ENCODE assay signal across 1 cellular context in the genomic region with DNA sequence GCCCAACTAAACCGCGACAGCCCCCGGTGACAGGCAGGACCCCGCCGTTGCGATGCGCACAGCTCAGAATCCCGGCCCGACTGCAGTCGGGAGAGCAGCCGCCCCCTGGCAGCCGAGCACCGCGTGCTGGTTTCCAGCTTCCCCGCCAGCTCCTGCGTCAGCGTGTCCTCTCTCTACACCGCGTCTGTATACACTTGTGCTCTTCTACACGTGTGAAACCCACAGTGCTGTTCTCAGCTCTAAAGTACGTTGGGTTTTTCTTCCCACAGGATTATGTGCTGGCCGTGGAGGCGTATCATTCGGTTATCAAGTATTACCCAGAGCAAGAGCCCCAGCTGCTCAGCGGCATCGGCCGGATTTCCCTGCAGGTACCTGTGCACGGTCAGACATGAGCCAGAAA.
TF ChIP-seq lines count a peak whose summit lies in the region.

No MANE protein-coding gene starts in this region.

TF ChIP-seq in SK-N-SH, 30 proteins besides CTCF, POLR2A, EP300 and RAD21 (continued from another document):
- TF ChIP-seq, protein P1, sequence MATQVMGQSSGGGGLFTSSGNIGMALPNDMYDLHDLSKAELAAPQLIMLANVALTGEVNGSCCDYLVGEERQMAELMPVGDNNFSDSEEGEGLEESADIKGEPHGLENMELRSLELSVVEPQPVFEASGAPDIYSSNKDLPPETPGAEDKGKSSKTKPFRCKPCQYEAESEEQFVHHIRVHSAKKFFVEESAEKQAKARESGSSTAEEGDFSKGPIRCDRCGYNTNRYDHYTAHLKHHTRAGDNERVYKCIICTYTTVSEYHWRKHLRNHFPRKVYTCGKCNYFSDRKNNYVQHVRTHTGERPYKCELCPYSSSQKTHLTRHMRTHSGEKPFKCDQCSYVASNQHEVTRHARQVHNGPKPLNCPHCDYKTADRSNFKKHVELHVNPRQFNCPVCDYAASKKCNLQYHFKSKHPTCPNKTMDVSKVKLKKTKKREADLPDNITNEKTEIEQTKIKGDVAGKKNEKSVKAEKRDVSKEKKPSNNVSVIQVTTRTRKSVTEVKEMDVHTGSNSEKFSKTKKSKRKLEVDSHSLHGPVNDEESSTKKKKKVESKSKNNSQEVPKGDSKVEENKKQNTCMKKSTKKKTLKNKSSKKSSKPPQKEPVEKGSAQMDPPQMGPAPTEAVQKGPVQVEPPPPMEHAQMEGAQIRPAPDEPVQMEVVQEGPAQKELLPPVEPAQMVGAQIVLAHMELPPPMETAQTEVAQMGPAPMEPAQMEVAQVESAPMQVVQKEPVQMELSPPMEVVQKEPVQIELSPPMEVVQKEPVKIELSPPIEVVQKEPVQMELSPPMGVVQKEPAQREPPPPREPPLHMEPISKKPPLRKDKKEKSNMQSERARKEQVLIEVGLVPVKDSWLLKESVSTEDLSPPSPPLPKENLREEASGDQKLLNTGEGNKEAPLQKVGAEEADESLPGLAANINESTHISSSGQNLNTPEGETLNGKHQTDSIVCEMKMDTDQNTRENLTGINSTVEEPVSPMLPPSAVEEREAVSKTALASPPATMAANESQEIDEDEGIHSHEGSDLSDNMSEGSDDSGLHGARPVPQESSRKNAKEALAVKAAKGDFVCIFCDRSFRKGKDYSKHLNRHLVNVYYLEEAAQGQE (IDR thresholded peaks at IDR 0.05; ENCODE audit: low read depth, low read length): no peak
- no peak for TF ChIP-seq SIN3A (IDR thresholded peaks at IDR 0.05; ENCODE audit: borderline replicate concordance, low read depth, low read length)
- no peak for TF ChIP-seq NFIC (IDR thresholded peaks at IDR 0.05; ENCODE audit: borderline replicate concordance)
- no peak for TF ChIP-seq MEF2A (IDR thresholded peaks at IDR 0.05; ENCODE audit: borderline replicate concordance, low read depth)
- no peak for TF ChIP-seq RXRA (IDR thresholded peaks at IDR 0.05; ENCODE audit: borderline replicate concordance, low read depth)
